1 cellular context compared by ENCODE assay signal in genomic region chr14:67881225-67881624, GRCh38.
TF ChIP-seq lines count a peak whose summit lies in the region.

No MANE protein-coding gene starts in this region.

TF ChIP-seq in GM12878, 131 proteins besides CTCF, POLR2A, EP300 and RAD21 (continued from another document):
- TF ChIP-seq BCL3 (IDR thresholded peaks at IDR 0.05; ENCODE audit: borderline replicate concordance, insufficient read depth, low read depth, low read length, poor library complexity, severe bottlenecking) (no peak), NBN (IDR thresholded peaks at IDR 0.05) (peak; percentile 67), RELB (IDR thresholded peaks at IDR 0.05; ENCODE audit: low read depth) (peak; percentile 69), BMI1 (IDR thresholded peaks at IDR 0.05; ENCODE audit: borderline replicate concordance) (0 out of 2 replicates have a peak, but pooled peaks have one; percentile 17), IKZF2 (IDR thresholded peaks at IDR 0.05) (peak; percentile 78 to 85), PAX5 (IDR thresholded peaks at IDR 0.05; ENCODE audit: borderline replicate concordance, low read depth, low read length) (0 out of 2 replicates have a peak, but pooled peaks have one; percentile 37), TCF3 (IDR thresholded peaks at IDR 0.05; ENCODE audit: borderline replicate concordance, insufficient read depth, low read depth, low read length) (0 out of 2 replicates have a peak, but pooled peaks have one; percentile 38), SKIL (IDR thresholded peaks at IDR 0.05; ENCODE audit: low read depth, poor library complexity, severe bottlenecking) (peak; percentile 15), HDGF (IDR thresholded peaks at IDR 0.05) (peak; percentile 55; the same call in 1 of the 2 replicates), SMARCA5 (IDR thresholded peaks at IDR 0.05) (no peak), ATF7 (IDR thresholded peaks at IDR 0.05; ENCODE audit: low read depth) (peak; percentile 60), ETV6 (conservative IDR thresholded peaks at IDR 0.05 in 1 of 2, IDR thresholded peaks at IDR 0.05 in 1 of 2; ENCODE audit: borderline replicate concordance in 1 of 2, low read depth in 1 of 2) (peak in 1 of 2 experiments; percentile 28; a peak in 1 of 4 replicates), RAD51 (IDR thresholded peaks at IDR 0.05) (peak; percentile 65; the same call in 1 of the 2 replicates), BHLHE40 (IDR thresholded peaks at IDR 0.05; ENCODE audit: borderline replicate concordance in 1 of 2, low read depth in 2 of 2, low read length in 1 of 2) (peak; percentile 69; a peak in 2 of 4 replicates), E4F1 (IDR thresholded peaks at IDR 0.05; ENCODE audit: borderline replicate concordance, partially characterized antibody) (no peak)
